ENCODE assay signal across 9 cellular contexts in genomic region chr10:133124357-133125211, GRCh38. TPM values are rescaled to one million over a fixed set of nuclear protein-coding genes. Genes with fewer than 3 reads are reported as not detected.
A peak's percentile ranks its signal among the peaks of the same experiment; 100 is the strongest.
DNase-seq lines count a peak whose midpoint lies in the region; ATAC-seq and TF ChIP-seq lines count a peak whose summit lies in the region.
"Had no signal": no experiment of that assay in that cellular context is flagged by ENCODE, and none has a peak within 500 bp of the region (broad histone marks: within the 10 kb centered on the region; RNA-seq: fewer than 3 reads in every experiment).

No MANE protein-coding gene starts in this region.

- peaks cover 6% of the 10 kb centered on the region for H3K4me1 Mint-ChIP-seq in T-helper 17 cell
- H3K4me1 Mint-ChIP-seq in activated T-helper 1 cell treated with anti-CD3 and anti-CD28 coated beads, Interleukin-12 subunit alpha, Interleukin-12 subunit beta, Interleukin-2, Interleukin-4 antibody, amounts not matched to agents 30 ng/mL and 10 ng/mL and 1 ng/mL, durations not matched to agents 14 hours and 24 hours and 36 hours (ENCODE audit: low read depth), result no peaks in the 10 kb centered on the region

- no peaks in the 10 kb centered on the region for H3K9me3 ChIP-seq in T-helper 17 cell (ENCODE audit: control insufficient read depth, low read length, poor library complexity, severe bottlenecking)

- intact Hi-C loops in activated T-helper 1 cell treated with anti-CD3 and anti-CD28 coated beads, Interleukin-12 subunit alpha, Interleukin-12 subunit beta, Interleukin-2, Interleukin-4 antibody, amounts not matched to agents 30 ng/mL and 10 ng/mL and 1 ng/mL, durations not matched to agents 14 hours and 24 hours and 36 hours (cut with micrococcal nuclease), result loop anchor here (2.0 to 10.0 kb wide), 2 partner anchors 184 to 290 kb away; no protein-coding TSS in a partner anchor

- no peak overlapping the region for H3K27ac Mint-ChIP-seq in T-helper 17 cell
- no peak overlapping the region for H3K27ac Mint-ChIP-seq in activated T-helper 1 cell treated with anti-CD3 and anti-CD28 coated beads, Interleukin-12 subunit alpha, Interleukin-12 subunit beta, Interleukin-2, Interleukin-4 antibody, amounts not matched to agents 30 ng/mL and 10 ng/mL and 1 ng/mL, durations not matched to agents 14 hours and 24 hours and 36 hours

- no peak overlapping the region for H3K4me3 Mint-ChIP-seq in T-helper 17 cell
- H3K4me3 Mint-ChIP-seq in activated T-helper 1 cell treated with anti-CD3 and anti-CD28 coated beads, Interleukin-12 subunit alpha, Interleukin-12 subunit beta, Interleukin-2, Interleukin-4 antibody, amounts not matched to agents 30 ng/mL and 10 ng/mL and 1 ng/mL, durations not matched to agents 14 hours and 24 hours and 36 hours, result no peak overlapping the region

- H3K4me3 ChIP-seq in retinal pigment epithelial cell (ENCODE audit: low read length), result no peak overlapping the region
- H3K4me3 ChIP-seq: skin epidermis had no signal

- ATAC-seq in T-helper 17 cell (no peak), GM19023 (IDR thresholded peaks at IDR 0.05; ENCODE audit: unreplicated experiment) (no peak)

- peaks cover 25% of the 10 kb centered on the region for H3K27me3 Mint-ChIP-seq in T-helper 17 cell
- peaks cover 6% of the 10 kb centered on the region for H3K27me3 Mint-ChIP-seq in activated T-helper 1 cell treated with anti-CD3 and anti-CD28 coated beads, Interleukin-12 subunit alpha, Interleukin-12 subunit beta, Interleukin-2, Interleukin-4 antibody, amounts not matched to agents 30 ng/mL and 10 ng/mL and 1 ng/mL, durations not matched to agents 14 hours and 24 hours and 36 hours (ENCODE audit: insufficient read depth)

- peaks cover 3% of the 10 kb centered on the region for H3K36me3 Mint-ChIP-seq in T-helper 17 cell (ENCODE audit: low read depth)
- H3K36me3 Mint-ChIP-seq in activated T-helper 1 cell treated with anti-CD3 and anti-CD28 coated beads, Interleukin-12 subunit alpha, Interleukin-12 subunit beta, Interleukin-2, Interleukin-4 antibody, amounts not matched to agents 30 ng/mL and 10 ng/mL and 1 ng/mL, durations not matched to agents 14 hours and 24 hours and 36 hours (ENCODE audit: low read depth), result no peaks in the 10 kb centered on the region

- DNase-seq in GM13977 (ENCODE audit: low spot score) (peak; percentile 59), T-helper 17 cell (peak in 2 of 3 donors; percentile 4 to 7), globus pallidus (ENCODE audit: low spot score) (peak; percentile 14), retinal pigment epithelial cell (ENCODE audit: low read depth) (no peak), NCI-H748 (lab: John Stamatoyannopoulos, UW; ENCODE audit: unreplicated experiment) (no peak)
- no peak for DNase-seq in activated effector memory CD4-positive, alpha-beta T cell treated with anti-CD3 and anti-CD28 coated beads, Interleukin-2, amount 50 U/mL, for 16 hours
- DNase-seq in activated T-helper 1 cell treated with anti-CD3 and anti-CD28 coated beads, Interleukin-12 subunit alpha, Interleukin-12 subunit beta, Interleukin-2, Interleukin-4 antibody, amounts not matched to agents 30 ng/mL and 10 ng/mL and 1 ng/mL, durations not matched to agents 14 hours and 24 hours and 36 hours (ENCODE audit: low spot score), result no peak

- no peaks in the 10 kb centered on the region for H3K9me3 Mint-ChIP-seq in activated T-helper 1 cell treated with anti-CD3 and anti-CD28 coated beads, Interleukin-12 subunit alpha, Interleukin-12 subunit beta, Interleukin-2, Interleukin-4 antibody, amounts not matched to agents 30 ng/mL and 10 ng/mL and 1 ng/mL, durations not matched to agents 14 hours and 24 hours and 36 hours

- TF ChIP-seq CTCF in GM13977 (IDR thresholded peaks at IDR 0.05; ENCODE audit: extremely low read depth, insufficient read depth, missing control alignments) (peak; percentile 19), retinal pigment epithelial cell (conservative IDR thresholded peaks at IDR 0.05; ENCODE audit: low read depth, low read length) (peak; percentile 48)

- in situ Hi-C loops in GM13977 (cut with MboI; ENCODE audit: low pct_unique_long_range_greater_than_20kb, low sequenced_read_pairs, unreplicated experiment), result no loop called here

RNA-seq across cellular contexts. Expression of gene KNDC1, which starts 35.4 kb away (rescaled TPM):
- 1 to 10 TPM in 1 of 2 donors, under 1 TPM in 1; 0.42 to 1.1 TPM for total RNA-seq in T-helper 17 cell
- 0.22 and 0.54 TPM in 2 replicates for total RNA-seq in activated T-helper 1 cell treated with anti-CD3 and anti-CD28 coated beads, Interleukin-12 subunit alpha, Interleukin-12 subunit beta, Interleukin-2, Interleukin-4 antibody, amounts not matched to agents 30 ng/mL and 10 ng/mL and 1 ng/mL, durations not matched to agents 14 hours and 24 hours and 36 hours

RNA-seq across cellular contexts. Expression of gene ADGRA1, which starts 36.9 kb away (rescaled TPM):
- not detected for total RNA-seq in T-helper 17 cell
- not detected in 2 replicates for total RNA-seq in activated T-helper 1 cell treated with anti-CD3 and anti-CD28 coated beads, Interleukin-12 subunit alpha, Interleukin-12 subunit beta, Interleukin-2, Interleukin-4 antibody, amounts not matched to agents 30 ng/mL and 10 ng/mL and 1 ng/mL, durations not matched to agents 14 hours and 24 hours and 36 hours

Comparison
In these comparisons a context has a peak if more than half of its experiments do, and no peak if none do; other contexts are left out.
1. DNase-seq: peak in GM13977 (single experiment), T-helper 17 cell (2 of 3) and globus pallidus (single experiment); none in retinal pigment epithelial cell (single experiment), activated effector memory CD4-positive, alpha-beta T cell treated with anti-CD3 and anti-CD28 coated beads, Interleukin-2, amount 50 U/mL, for 16 hours (single experiment), NCI-H748 (single experiment) and activated T-helper 1 cell treated with anti-CD3 and anti-CD28 coated beads, Interleukin-12 subunit alpha, Interleukin-12 subunit beta, Interleukin-2, Interleukin-4 antibody, amounts not matched to agents 30 ng/mL and 10 ng/mL and 1 ng/mL, durations not matched to agents 14 hours and 24 hours and 36 hours (single experiment).